In genomic region chr1:22761821-22762220, GRCh38 we compare ENCODE assay signal across 1 cellular context.
TF ChIP-seq lines count a peak whose summit lies in the region.

No MANE protein-coding gene starts in this region.

TF ChIP-seq in GM23338, 12 proteins besides CTCF, POLR2A, EP300 and RAD21 (continued from another document):
- TF ChIP-seq ZNF462 (CRISPR knock-in tag; IDR thresholded peaks at IDR 0.05) = no peak
- TF ChIP-seq EZH2 (IDR thresholded peaks at IDR 0.05; ENCODE audit: low read depth, unreplicated experiment) = no peak
- TF ChIP-seq ZNF114 (CRISPR knock-in tag; IDR thresholded peaks at IDR 0.05) = no peak
- TF ChIP-seq ZNF331 (CRISPR knock-in tag; IDR thresholded peaks at IDR 0.05; ENCODE audit: low read depth) = no peak
- TF ChIP-seq POLR2AphosphoS5 (IDR thresholded peaks at IDR 0.05; ENCODE audit: low read depth) = no peak
- TF ChIP-seq JUNB (IDR thresholded peaks at IDR 0.05; ENCODE audit: unreplicated experiment) = no peak
